In the genomic region with DNA sequence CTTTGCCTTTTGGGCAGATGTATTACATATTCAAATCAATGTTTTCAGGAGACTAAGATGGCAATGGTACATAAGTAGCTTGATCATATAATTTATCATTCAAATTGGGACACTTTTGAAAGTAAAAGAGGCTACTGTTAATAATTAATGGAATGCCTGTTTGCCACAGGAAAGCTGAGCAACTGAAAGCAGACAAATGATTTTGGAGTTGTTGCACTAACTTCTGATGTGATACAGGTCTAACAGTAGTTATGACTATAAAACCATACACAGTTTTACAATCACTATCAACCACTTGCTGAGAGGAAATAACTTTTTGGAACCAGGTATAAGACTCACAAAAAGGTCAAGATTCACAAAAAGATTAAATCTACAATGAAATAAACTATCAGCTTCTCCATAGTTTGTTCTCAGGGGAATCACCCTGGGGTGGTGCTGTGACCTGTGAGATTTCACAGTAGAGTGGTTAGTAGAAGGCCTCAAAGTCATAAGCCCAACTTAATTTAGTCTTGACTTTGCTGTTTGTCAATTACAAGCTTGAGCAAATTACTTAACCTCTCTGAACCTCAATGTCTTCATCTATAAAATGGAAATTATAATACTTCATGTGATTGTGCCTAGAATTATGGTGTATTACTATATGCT, we compare ENCODE assay signal across 22 cellular contexts. TPM values are rescaled to one million over a fixed set of nuclear protein-coding genes. Genes with fewer than 3 reads are reported as not detected.
DNase-seq lines count a peak whose midpoint lies in the region; ATAC-seq and TF ChIP-seq lines count a peak whose summit lies in the region.
"Had no signal": no experiment of that assay in that cellular context is flagged by ENCODE, and none has a peak within 500 bp of the region (broad histone marks: within the 10 kb centered on the region; RNA-seq: fewer than 3 reads in every experiment).

No MANE protein-coding gene starts in this region.

- H3K9me3 Mint-ChIP-seq in activated naive CD4-positive, alpha-beta T cell treated with anti-CD3 and anti-CD28 coated beads, Interleukin-2, amount 10 ng/mL, durations not matched to agents 7 days and 5 days = no peaks in the 10 kb centered on the region
- H3K9me3 Mint-ChIP-seq: activated T-cell treated with anti-CD3 and anti-CD28 coated beads, Interleukin-2, amount 50 U/mL, for 72 hours had no signal

- no peak overlapping the region for H3K18ac ChIP-seq in mesenchymal stem cell (ENCODE audit: low read depth in 1 of 2, low read length in 2 of 2)

- no peak overlapping the region for H3K4me3 Mint-ChIP-seq in activated naive CD4-positive, alpha-beta T cell treated with anti-CD3 and anti-CD28 coated beads, Interleukin-2, amount 10 ng/mL, durations not matched to agents 7 days and 5 days
- H3K4me3 Mint-ChIP-seq: activated naive CD8-positive, alpha-beta T cell; activated T-cell treated with anti-CD3 and anti-CD28 coated beads, Interleukin-2, amount 50 U/mL, for 72 hours had no signal

- no peaks in the 10 kb centered on the region for H3K27me3 ChIP-seq in mesenchymal stem cell (ENCODE audit: control insufficient read depth in 1 of 2, insufficient read depth in 1 of 2, low read length in 2 of 2)
- no peaks in the 10 kb centered on the region for H3K27me3 ChIP-seq in adrenal gland
- H3K27me3 ChIP-seq in body of pancreas = no peaks in the 10 kb centered on the region
- H3K27me3 ChIP-seq: colonic mucosa had no signal

- H3K14ac ChIP-seq in mesenchymal stem cell (ENCODE audit: low read length in 2 of 2) = no peak overlapping the region

- DNase-seq in mesenchymal stem cell = no peak
- no peak for DNase-seq in kidney glomerular epithelial cell (lab: John Stamatoyannopoulos, UW)
- DNase-seq in adrenal gland = no peak
- no peak for DNase-seq in activated naive CD4-positive, alpha-beta T cell treated with anti-CD3 and anti-CD28 coated beads, Interleukin-2, amount 10 ng/mL, durations not matched to agents 7 days and 5 days
- DNase-seq in body of pancreas = no peak
- DNase-seq: activated T-cell treated with anti-CD3 and anti-CD28 coated beads, Interleukin-2, amount 50 U/mL, for 72 hours; colonic mucosa; COR-L47; mammary epithelial cell; NCI-H1092 treated with DMSO at 0.1 percent for 48 hours; NCI-H526 treated with DMSO at 0.1 percent for 48 hours; stimulated activated CD4-positive, alpha-beta T cell treated with anti-CD3 and anti-CD28 coated beads, Interleukin-4, amount 100 ng/mL, for 4 hours; substantia nigra; T-helper 1 cell had no signal

- H3K4me3 ChIP-seq in mesenchymal stem cell (ENCODE audit: insufficient read depth in 1 of 2, low read depth in 1 of 2, low read length in 2 of 2) = no peak overlapping the region
- no peak overlapping the region for H3K4me3 ChIP-seq in adrenal gland
- no peak overlapping the region for H3K4me3 ChIP-seq in body of pancreas
- H3K4me3 ChIP-seq: colonic mucosa, skin epidermis had no signal

- no peak overlapping the region for H4K8ac ChIP-seq in mesenchymal stem cell (ENCODE audit: low read length)

- ATAC-seq in GM18867 (IDR thresholded peaks at IDR 0.05; ENCODE audit: unreplicated experiment) = peak; percentile 41
- ATAC-seq in GM21447 (IDR thresholded peaks at IDR 0.05; ENCODE audit: unreplicated experiment) = peak; percentile 49
- ATAC-seq in HG03139 (IDR thresholded peaks at IDR 0.05; ENCODE audit: unreplicated experiment) = peak; percentile 59
- ATAC-seq in body of pancreas = no peak
- ATAC-seq: activated T-cell treated with anti-CD3 and anti-CD28 coated beads, Interleukin-2, amount 50 U/mL, for 72 hours had no signal

- no peak for TF ChIP-seq POLR2A in adrenal gland (IDR thresholded peaks at IDR 0.05)
- no peak for TF ChIP-seq POLR2A in body of pancreas (IDR thresholded peaks at IDR 0.05)

- no peak overlapping the region for H3K4me2 ChIP-seq in mesenchymal stem cell (ENCODE audit: low read length, poor library complexity, severe bottlenecking)

- H2BK5ac ChIP-seq in mesenchymal stem cell (ENCODE audit: low read depth, low read length, poor library complexity, severe bottlenecking) = no peak overlapping the region

- peaks cover 17% of the 10 kb centered on the region for H3K4me1 Mint-ChIP-seq in activated naive CD4-positive, alpha-beta T cell treated with anti-CD3 and anti-CD28 coated beads, Interleukin-2, amount 10 ng/mL, durations not matched to agents 7 days and 5 days

- H3K27me3 Mint-ChIP-seq in activated naive CD4-positive, alpha-beta T cell treated with anti-CD3 and anti-CD28 coated beads, Interleukin-2, amount 10 ng/mL, durations not matched to agents 7 days and 5 days = peaks cover 4% of the 10 kb centered on the region
- H3K27me3 Mint-ChIP-seq: activated naive CD8-positive, alpha-beta T cell had no signal

- no peak overlapping the region for H3K4ac ChIP-seq in mesenchymal stem cell (ENCODE audit: low read depth in 1 of 2, low read length in 2 of 2)

- H3K27ac ChIP-seq in mesenchymal stem cell (ENCODE audit: low read length, poor library complexity, severe bottlenecking) (peak overlapping the region; percentile 33), adrenal gland (no peak overlapping the region), body of pancreas (no peak overlapping the region)
- H3K27ac ChIP-seq: colonic mucosa, skin epidermis had no signal

- H3K79me1 ChIP-seq in mesenchymal stem cell (replicated peaks; ENCODE audit: low read length, poor library complexity, severe bottlenecking) = no peaks in the 10 kb centered on the region

- CTCF ChIA-PET in activated naive CD4-positive, alpha-beta T cell treated with anti-CD3 and anti-CD28 coated beads, Interleukin-2, amount 10 ng/mL, durations not matched to agents 7 days and 5 days (lab: Charles Lee) = no interaction called here

- H2BK12ac ChIP-seq in mesenchymal stem cell (ENCODE audit: low read length in 2 of 2) = no peak overlapping the region

- H3K9ac ChIP-seq in mesenchymal stem cell (ENCODE audit: low read length) = no peak overlapping the region

- H3K36me3 Mint-ChIP-seq in activated naive CD4-positive, alpha-beta T cell treated with anti-CD3 and anti-CD28 coated beads, Interleukin-2, amount 10 ng/mL, durations not matched to agents 7 days and 5 days = peaks cover 16% of the 10 kb centered on the region
- H3K36me3 Mint-ChIP-seq: activated naive CD8-positive, alpha-beta T cell had no signal

- H2AK5ac ChIP-seq in mesenchymal stem cell (ENCODE audit: low read length, severe bottlenecking) = no peak overlapping the region

- H3K23ac ChIP-seq in mesenchymal stem cell (ENCODE audit: low read length in 2 of 2) = no peak overlapping the region

- no peak overlapping the region for H2BK15ac ChIP-seq in mesenchymal stem cell (ENCODE audit: low read depth, poor library complexity, severe bottlenecking)

- H3K9me3 ChIP-seq in mesenchymal stem cell (ENCODE audit: control insufficient read depth, low read length) (no peaks in the 10 kb centered on the region), adrenal gland (replicated peaks in 1 of 3) (no peaks in the 10 kb centered on the region), body of pancreas (no peaks in the 10 kb centered on the region)
- H3K9me3 ChIP-seq: colonic mucosa had no signal

- no peak overlapping the region for H2AFZ ChIP-seq in mesenchymal stem cell (ENCODE audit: low read depth, low read length)

- peaks cover 2% of the 10 kb centered on the region for H3K4me1 ChIP-seq in mesenchymal stem cell (ENCODE audit: control insufficient read depth, insufficient read depth, low read depth, low read length)
- no peaks in the 10 kb centered on the region for H3K4me1 ChIP-seq in adrenal gland (replicated peaks in 1 of 2)
- peaks cover 26% of the 10 kb centered on the region for H3K4me1 ChIP-seq in body of pancreas
- H3K4me1 ChIP-seq: colonic mucosa had no signal

- no peak overlapping the region for H2BK120ac ChIP-seq in mesenchymal stem cell (ENCODE audit: low read depth, low read length)

- H4K91ac ChIP-seq in mesenchymal stem cell (ENCODE audit: low read length) = no peak overlapping the region

- no peak for TF ChIP-seq CTCF in adrenal gland (IDR thresholded peaks at IDR 0.05)
- no peak for TF ChIP-seq CTCF in body of pancreas (IDR thresholded peaks at IDR 0.05)

- no peak overlapping the region for H3K27ac Mint-ChIP-seq in activated naive CD4-positive, alpha-beta T cell treated with anti-CD3 and anti-CD28 coated beads, Interleukin-2, amount 10 ng/mL, durations not matched to agents 7 days and 5 days
- H3K27ac Mint-ChIP-seq: activated T-cell treated with anti-CD3 and anti-CD28 coated beads, Interleukin-2, amount 50 U/mL, for 72 hours had no signal

- H3K36me3 ChIP-seq in mesenchymal stem cell (ENCODE audit: control insufficient read depth in 1 of 2, insufficient read depth in 2 of 2, low read depth in 1 of 2, low read length in 2 of 2) = no peaks in the 10 kb centered on the region
- no peaks in the 10 kb centered on the region for H3K36me3 ChIP-seq in adrenal gland (replicated peaks in 1 of 2)
- H3K36me3 ChIP-seq in body of pancreas (replicated peaks in 1 of 2; ENCODE audit: insufficient read depth in 1 of 2, low read depth in 2 of 2) = no peaks in the 10 kb centered on the region
- H3K36me3 ChIP-seq: colonic mucosa had no signal

- intact Hi-C loops in adrenal gland (cut with DNase I) = no loop called here
- intact Hi-C loops in body of pancreas (cut with DNase I) = no loop called here

RNA-seq across cellular contexts. Expression of gene HHLA2, which starts 42.7 kb away (rescaled TPM):
- polyA plus RNA-seq in mesenchymal stem cell (2013, experiment 1 of 2) = not detected
- polyA plus RNA-seq in mesenchymal stem cell (2013, experiment 2 of 2) = not detected
- total RNA-seq in adrenal gland (not detected), body of pancreas (1 to 10 TPM in 1 of 2 donors, not detected in 1; 2.1 TPM)
- under 1 TPM in 1 of 3 donors, not detected in 2; 0.03 TPM for polyA plus RNA-seq in adrenal gland
- total RNA-seq: Daoy, mammary epithelial cell, posterior vena cava had no signal
- polyA plus RNA-seq: mammary epithelial cell, neural cell had no signal
